In genomic region chr5:845031-845675, GRCh38 we compare ENCODE assay signal across 9 cellular contexts. TPM values are rescaled to one million over a fixed set of nuclear protein-coding genes. Genes with fewer than 3 reads are reported as not detected.
A peak's percentile ranks its signal among the peaks of the same experiment; 100 is the strongest.
DNase-seq lines count a peak whose midpoint lies in the region; ATAC-seq, FAIRE-seq and TF ChIP-seq lines count a peak whose summit lies in the region.
"Not testable (repeated sequence)": the region's sequence is repeated elsewhere in the genome, so short reads cannot be mapped to it uniquely, and the experiment has no call there.
"Had no signal": no experiment of that assay in that cellular context is flagged by ENCODE, and none has a peak within 500 bp of the region (broad histone marks: within the 10 kb centered on the region; RNA-seq: fewer than 3 reads in every experiment).

No MANE protein-coding gene starts in this region.

- peak; percentile 49 for ATAC-seq in GM23338
- ATAC-seq in WTC11, Right ventricle myocardium inferior, sciatic nerve: not testable (repeated sequence)

- intact Hi-C loops in Right ventricle myocardium inferior (cut with DNase I); kidney (cut with DNase I); sciatic nerve (cut with DNase I): not testable (repeated sequence)

- not testable (repeated sequence) for H4K20me1 ChIP-seq in GM23338 (replicated peaks; ENCODE audit: insufficient read depth)

- DNase-seq in GM23338 (ENCODE audit: low spot score); nephron progenitor cell: not testable (repeated sequence)
- DNase-seq in WTC11 (ENCODE audit: low spot score): peak; percentile 5
- peak; percentile 18 for DNase-seq in activated naive CD4-positive, alpha-beta T cell treated with anti-CD3 and anti-CD28 coated beads, Interleukin-2, amount 10 ng/mL, durations not matched to agents 7 days and 5 days
- DNase-seq in Right ventricle myocardium inferior (ENCODE audit: missing footprints): peak; percentile 55
- peak; percentile 77 for DNase-seq in kidney
- DNase-seq in sciatic nerve (ENCODE audit: low spot score): peak; percentile 57
- peak; percentile 45 for DNase-seq in ureter (ENCODE audit: low spot score)

- peaks cover 14% of the 10 kb centered on the region for H3K36me3 Mint-ChIP-seq in GM23338 (ENCODE audit: low read depth)
- H3K36me3 Mint-ChIP-seq in WTC11; activated naive CD4-positive, alpha-beta T cell treated with anti-CD3 and anti-CD28 coated beads, Interleukin-2, amount 10 ng/mL, durations not matched to agents 7 days and 5 days; nephron progenitor cell (ENCODE audit: low read depth): not testable (repeated sequence)

- CTCF ChIA-PET in WTC11 (lab: Charles Lee); activated naive CD4-positive, alpha-beta T cell treated with anti-CD3 and anti-CD28 coated beads, Interleukin-2, amount 10 ng/mL, durations not matched to agents 7 days and 5 days (lab: Charles Lee): not testable (repeated sequence)

- H3K79me2 ChIP-seq in GM23338 (replicated peaks; ENCODE audit: insufficient read depth): not testable (repeated sequence)

- POLR2A ChIA-PET in WTC11 (lab: Charles Lee): not testable (repeated sequence)

- H3K4me2 ChIP-seq in GM23338: not testable (repeated sequence)

- H3K4me1 Mint-ChIP-seq in GM23338; WTC11; activated naive CD4-positive, alpha-beta T cell treated with anti-CD3 and anti-CD28 coated beads, Interleukin-2, amount 10 ng/mL, durations not matched to agents 7 days and 5 days: not testable (repeated sequence)
- peaks cover 36% of the 10 kb centered on the region for H3K4me1 Mint-ChIP-seq in nephron progenitor cell

- not testable (repeated sequence) for TF ChIP-seq CTCF in GM23338 (conservative IDR thresholded peaks at IDR 0.05; ENCODE audit: low read depth in 2 of 2); WTC11 (IDR thresholded peaks at IDR 0.05); kidney (IDR thresholded peaks at IDR 0.05; ENCODE audit: borderline replicate concordance, extremely low read depth, insufficient read depth); nephron progenitor cell (IDR thresholded peaks at IDR 0.05)

- not testable (repeated sequence) for H3K27me3 ChIP-seq in GM23338 (ENCODE audit: insufficient read depth)

- H3K27me3 Mint-ChIP-seq in GM23338 (ENCODE audit: insufficient read depth, low read depth, poor library complexity) (peaks cover 10% of the 10 kb centered on the region), nephron progenitor cell (ENCODE audit: low read depth, poor library complexity) (peaks cover 14% of the 10 kb centered on the region)
- H3K27me3 Mint-ChIP-seq in WTC11 (ENCODE audit: low read depth); activated naive CD4-positive, alpha-beta T cell treated with anti-CD3 and anti-CD28 coated beads, Interleukin-2, amount 10 ng/mL, durations not matched to agents 7 days and 5 days: not testable (repeated sequence)

- H3K4me3 ChIP-seq in GM23338; kidney (ENCODE audit: low read length in 2 of 2): not testable (repeated sequence)

- not testable (repeated sequence) for H3K9ac ChIP-seq in kidney (ENCODE audit: low read length in 2 of 2)

- H3K27ac Mint-ChIP-seq in GM23338: not testable (repeated sequence)
- peak overlapping the region; percentile 80 for H3K27ac Mint-ChIP-seq in WTC11
- H3K27ac Mint-ChIP-seq in activated naive CD4-positive, alpha-beta T cell treated with anti-CD3 and anti-CD28 coated beads, Interleukin-2, amount 10 ng/mL, durations not matched to agents 7 days and 5 days: peak overlapping the region; percentile 28
- peak overlapping the region; percentile 70 for H3K27ac Mint-ChIP-seq in nephron progenitor cell

- not testable (repeated sequence) for H3F3A ChIP-seq in GM23338 (replicated peaks; ENCODE audit: low read depth)

- H3K9me3 ChIP-seq in kidney (ENCODE audit: control insufficient read depth in 1 of 2, low read length in 2 of 2): not testable (repeated sequence)

- H3K4me1 ChIP-seq in GM23338 (ENCODE audit: insufficient read depth); kidney (ENCODE audit: control insufficient read depth in 1 of 2, insufficient read depth in 1 of 2, low read depth in 1 of 2, low read length in 2 of 2): not testable (repeated sequence)

- not testable (repeated sequence) for H3K4me3 Mint-ChIP-seq in GM23338; WTC11; activated naive CD4-positive, alpha-beta T cell treated with anti-CD3 and anti-CD28 coated beads, Interleukin-2, amount 10 ng/mL, durations not matched to agents 7 days and 5 days; nephron progenitor cell

- not testable (repeated sequence) for H3K9me3 Mint-ChIP-seq in GM23338; WTC11; activated naive CD4-positive, alpha-beta T cell treated with anti-CD3 and anti-CD28 coated beads, Interleukin-2, amount 10 ng/mL, durations not matched to agents 7 days and 5 days; nephron progenitor cell

- H2AFZ ChIP-seq in GM23338: not testable (repeated sequence)

- H3K36me3 ChIP-seq in GM23338 (ENCODE audit: insufficient read depth); kidney (ENCODE audit: control insufficient read depth in 1 of 2, insufficient read depth in 2 of 2, low read length in 2 of 2): not testable (repeated sequence)

- not testable (repeated sequence) for H3K27ac ChIP-seq in GM23338 (ENCODE audit: low read depth); kidney (ENCODE audit: low read depth in 2 of 2, low read length in 2 of 2)

- FAIRE-seq in kidney (lab: Jason Lieb, UNC): not testable (repeated sequence)

- H3K9me2 ChIP-seq in GM23338 (ENCODE audit: insufficient read depth): not testable (repeated sequence)

RNA-seq across cellular contexts. Expression of gene ZDHHC11, which starts 5.6 kb away (rescaled TPM):
- total RNA-seq in GM23338 (2014; rRNA removed; shearing (Covaris generic)): 21.8 and 29.1 TPM in 2 replicates
- polyA plus RNA-seq in GM23338 (2016; fragmentation: Nextera tagmentation; extraction: Ambion mirVana) (5.1 and 8.0 TPM in 2 replicates), kidney (ENCODE audit: insufficient read depth, low read depth, low replicate concordance) (1.6 TPM)
- total RNA-seq in WTC11 (2021) (21.4 to 37.5 TPM (median 37.3 TPM) in 3 replicates), Right ventricle myocardium inferior (38.0 TPM), kidney (10.1 TPM), sciatic nerve (4.9 TPM), ureter (39.5 TPM)
- polyA plus RNA-seq: IgD-negative memory B cell had no signal

RNA-seq across cellular contexts. Expression of gene BRD9, which starts 47.4 kb away (rescaled TPM):
- 41.6 and 54.7 TPM in 2 replicates for total RNA-seq in GM23338 (2014; rRNA removed; shearing (Covaris generic))
- 29.8 and 32.9 TPM in 2 replicates for polyA plus RNA-seq in GM23338 (2016; fragmentation: Nextera tagmentation; extraction: Ambion mirVana)
- 50.5 to 55.6 TPM (median 50.9 TPM) in 3 replicates for total RNA-seq in WTC11 (2021)
- 27.9 TPM for total RNA-seq in Right ventricle myocardium inferior
- total RNA-seq in kidney: 38.0 TPM
- 17.5 TPM for polyA plus RNA-seq in kidney (ENCODE audit: insufficient read depth, low read depth, low replicate concordance)
- 38.5 TPM for total RNA-seq in sciatic nerve
- total RNA-seq in ureter: 63.6 TPM

RNA-seq across cellular contexts. Expression of gene TRIP13, which starts 47.5 kb away (rescaled TPM):
- total RNA-seq in GM23338 (2014; rRNA removed; shearing (Covaris generic)): 44.4 and 44.8 TPM in 2 replicates
- polyA plus RNA-seq in GM23338 (2016; fragmentation: Nextera tagmentation; extraction: Ambion mirVana) (42.2 and 42.5 TPM in 2 replicates), kidney (ENCODE audit: insufficient read depth, low read depth, low replicate concordance) (0.86 TPM)
- total RNA-seq in WTC11 (2021) (31.4 to 35.0 TPM (median 33.7 TPM) in 3 replicates), Right ventricle myocardium inferior (0.38 TPM), kidney (1.6 TPM), sciatic nerve (0.89 TPM), ureter (1.7 TPM)

Comparison
In these comparisons a context has a peak if more than half of its experiments do, and no peak if none do; other contexts are left out.
1. RNA of gene TRIP13, which starts 47.5 kb away (total RNA-seq): 44.4 to 44.8 TPM in GM23338 and 31.4 to 35.0 TPM in WTC11; 1.7 TPM in ureter (single experiment), 1.6 TPM in kidney (single experiment), 0.89 TPM in sciatic nerve (single experiment) and 0.38 TPM in Right ventricle myocardium inferior (single experiment); every median in the first group is over 10 times any median in the second.